Comparison of ENCODE assay signal across 15 cellular contexts in genomic region chr1:44617703-44618029, GRCh38. TPM values are rescaled to one million over a fixed set of nuclear protein-coding genes. Genes with fewer than 3 reads are reported as not detected.
A peak's percentile ranks its signal among the peaks of the same experiment; 100 is the strongest.
DNase-seq lines count a peak whose midpoint lies in the region; ATAC-seq, FAIRE-seq and TF ChIP-seq lines count a peak whose summit lies in the region.
"Had no signal": no experiment of that assay in that cellular context is flagged by ENCODE, and none has a peak within 500 bp of the region (broad histone marks: within the 10 kb centered on the region; RNA-seq: fewer than 3 reads in every experiment).

No MANE protein-coding gene starts in this region.

- no CpG with 5 or more reads among the region's 1 CpG for WGBS in mammary epithelial cell (ENCODE audit: low coverage, missing lambda C conversion rate)

- BruUV-seq in mammary epithelial cell (replicated peaks; lab: Mats Ljungman, UMichigan) = no TSS peak

- ATAC-seq in sciatic nerve (no peak), GM18870 (IDR thresholded peaks at IDR 0.05; ENCODE audit: unreplicated experiment) (no peak)

- no peaks in the 10 kb centered on the region for H3K27me3 Mint-ChIP-seq in activated CD4-positive, alpha-beta memory T cell treated with anti-CD3 and anti-CD28 coated beads for 36 hours

- no peak overlapping the region for H3K4me3 Mint-ChIP-seq in activated CD4-positive, alpha-beta memory T cell treated with anti-CD3 and anti-CD28 coated beads for 36 hours

- H4K20me1 ChIP-seq in mammary epithelial cell (ENCODE audit: insufficient read depth, low read length) = no peaks in the 10 kb centered on the region
- H4K20me1 ChIP-seq in keratinocyte (ENCODE audit: control insufficient read depth, extremely low read depth, insufficient read depth, low read length) = no peaks in the 10 kb centered on the region

- H3K36me3 ChIP-seq in HEK293 (ENCODE audit: control insufficient read depth in 2 of 2, insufficient read depth in 1 of 2, low read length in 2 of 2) = no peaks in the 10 kb centered on the region
- no peaks in the 10 kb centered on the region for H3K36me3 ChIP-seq in mammary epithelial cell (ENCODE audit: insufficient read depth, low read length)
- no peaks in the 10 kb centered on the region for H3K36me3 ChIP-seq in keratinocyte (ENCODE audit: control insufficient read depth in 2 of 2, extremely low read depth in 1 of 2, insufficient read depth in 2 of 2, low read length in 2 of 2)
- H3K36me3 ChIP-seq: heart right ventricle, SJCRH30, tibial artery had no signal

- no peak overlapping the region for H3K27ac Mint-ChIP-seq in activated CD4-positive, alpha-beta memory T cell treated with anti-CD3 and anti-CD28 coated beads for 36 hours

- TF ChIP-seq CTCF in HEK293 (tag by site-specific recombination; IDR thresholded peaks at IDR 0.05) (no peak), mammary epithelial cell (conservative IDR thresholded peaks at IDR 0.05 in 1 of 2, IDR thresholded peaks at IDR 0.05 in 1 of 2; ENCODE audit: extremely low read depth in 1 of 2, insufficient read depth in 1 of 2, low read depth in 1 of 2, low read length in 2 of 2) (no peak), keratinocyte (optimal IDR thresholded peaks at IDR 0.05 in 1 of 3, IDR thresholded peaks at IDR 0.05 in 1 of 3, conservative IDR thresholded peaks at IDR 0.05 in 1 of 3; ENCODE audit: extremely low read depth in 1 of 3, insufficient read depth in 2 of 3, low read length in 3 of 3) (no peak)

- peak overlapping the region; percentile 88 for H2AFZ ChIP-seq in mammary epithelial cell (ENCODE audit: low read depth, low read length)
- H2AFZ ChIP-seq in keratinocyte (ENCODE audit: control insufficient read depth, low read length) = peak overlapping the region; percentile 57

- no peaks in the 10 kb centered on the region for H3K9me1 ChIP-seq in keratinocyte (ENCODE audit: control insufficient read depth, extremely low read depth, insufficient read depth, low read length)

- dilution Hi-C loops in mammary epithelial cell (cut with HindIII; ENCODE audit: low sequenced_read_pairs) = no loop called here
- dilution Hi-C loops in keratinocyte (cut with MboI; ENCODE audit: extremely low pct_ligation_motif_present, low sequenced_read_pairs) = no loop called here

- CTCF ChIA-PET in HEK293 (lab: Yijun Ruan, JAX) = interaction anchor here (1.1 to 4.6 kb wide), 3 partner anchors 9 to 34 kb away, joined by 5 to 21 read pairs (median 12); no protein-coding TSS in a partner anchor
- CTCF ChIA-PET in mammary epithelial cell (lab: Charles Lee; ENCODE audit: low non-redundant PET) = no interaction called here
- CTCF ChIA-PET in activated CD4-positive, alpha-beta memory T cell treated with anti-CD3 and anti-CD28 coated beads for 36 hours (lab: Charles Lee) = no interaction called here

- H3K4me3 ChIP-seq in HEK293 (ENCODE audit: low read depth, low read length) (no peak overlapping the region), mammary epithelial cell (replicated peaks in 1 of 3; ENCODE audit: insufficient read depth in 1 of 3, low read depth in 2 of 3, low read length in 3 of 3) (no peak overlapping the region), keratinocyte (ENCODE audit: control insufficient read depth in 2 of 3, extremely low read depth in 1 of 3, insufficient read depth in 2 of 3, low read depth in 1 of 3, low read length in 3 of 3) (peak overlapping the region in 1 of 3 experiments; percentile 55)
- H3K4me3 ChIP-seq: SJCRH30 had no signal

- H3K79me2 ChIP-seq in mammary epithelial cell (ENCODE audit: insufficient read depth, low read length) (no peaks in the 10 kb centered on the region), keratinocyte (ENCODE audit: control insufficient read depth, insufficient read depth, low read length) (no peaks in the 10 kb centered on the region)

- H3K27me3 ChIP-seq in mammary epithelial cell (ENCODE audit: insufficient read depth, low read length) (no peaks in the 10 kb centered on the region), keratinocyte (ENCODE audit: control insufficient read depth, extremely low read depth, insufficient read depth, low read length) (no peaks in the 10 kb centered on the region)
- H3K27me3 ChIP-seq: SJCRH30 had no signal

- DNase-seq in mammary epithelial cell (no peak), keratinocyte (ENCODE audit: low read depth, low spot score) (no peak), substantia nigra (lab: John Stamatoyannopoulos, UW) (no peak), sciatic nerve (ENCODE audit: low spot score) (no peak), Kasumi-1 (lab: John Stamatoyannopoulos, UW) (no peak)
- DNase-seq in activated CD4-positive, alpha-beta memory T cell treated with anti-CD3 and anti-CD28 coated beads for 36 hours = no peak
- DNase-seq: activated gamma-delta T cell treated with Interleukin-2 at 50 U/mL for 16 hours, C1 segment of cervical spinal cord, heart right ventricle, NCI-H1092 treated with DMSO at 0.1 percent for 48 hours, SJCRH30, tibial artery had no signal

- no peak for FAIRE-seq in keratinocyte (lab: Jason Lieb, UNC)
- FAIRE-seq: HepG2 had no signal

- H3K9me3 Mint-ChIP-seq in activated CD4-positive, alpha-beta memory T cell treated with anti-CD3 and anti-CD28 coated beads for 36 hours = no peaks in the 10 kb centered on the region

- POLR2A ChIA-PET in HEK293 (lab: Yijun Ruan, JAX) = interaction anchor here (2.9 kb wide), 1 partner anchor 15 kb away, joined by 27 read pairs; no protein-coding TSS in a partner anchor
- POLR2A ChIA-PET in activated CD4-positive, alpha-beta memory T cell treated with anti-CD3 and anti-CD28 coated beads for 36 hours (lab: Charles Lee) = no interaction called here

- H3K36me3 Mint-ChIP-seq in activated CD4-positive, alpha-beta memory T cell treated with anti-CD3 and anti-CD28 coated beads for 36 hours = no peaks in the 10 kb centered on the region

- H3K9ac ChIP-seq in mammary epithelial cell (ENCODE audit: insufficient read depth, low read length) = no peak overlapping the region
- H3K9ac ChIP-seq in keratinocyte (ENCODE audit: control insufficient read depth, extremely low read depth, insufficient read depth, low read length) = peak overlapping the region; percentile 18

- H3K9me3 ChIP-seq in HEK293 (ENCODE audit: control insufficient read depth, insufficient read depth, low read depth, low read length) (no peaks in the 10 kb centered on the region), mammary epithelial cell (replicated peaks; ENCODE audit: insufficient read depth, low read length) (no peaks in the 10 kb centered on the region), keratinocyte (ENCODE audit: control insufficient read depth, low read depth, low read length) (no peaks in the 10 kb centered on the region)
- H3K9me3 ChIP-seq: heart right ventricle, SJCRH30, tibial artery had no signal

- intact Hi-C loops in mammary epithelial cell (cut with micrococcal nuclease) = loop anchor here (1.0 kb wide), 1 partner anchor 14 kb away; no protein-coding TSS in a partner anchor
- intact Hi-C loops in activated CD4-positive, alpha-beta memory T cell treated with anti-CD3 and anti-CD28 coated beads for 36 hours (cut with micrococcal nuclease) = no loop called here
- intact Hi-C loops in sciatic nerve (cut with DNase I) = no loop called here

- in situ Hi-C loops in mammary epithelial cell (cut with MboI; ENCODE audit: low sequenced_read_pairs in 2 of 2) = no loop called here

- H3K4me1 ChIP-seq in HEK293 (ENCODE audit: control insufficient read depth, insufficient read depth, low read length) (peaks cover 10% of the 10 kb centered on the region), mammary epithelial cell (ENCODE audit: insufficient read depth, low read length) (peaks cover 12% of the 10 kb centered on the region), keratinocyte (ENCODE audit: control insufficient read depth, extremely low read depth, insufficient read depth, low read length) (peaks cover 15% of the 10 kb centered on the region)

- H3K4me2 ChIP-seq in mammary epithelial cell (ENCODE audit: insufficient read depth, low read depth, low read length) = peak overlapping the region; percentile 92
- peak overlapping the region; percentile 74 for H3K4me2 ChIP-seq in keratinocyte (ENCODE audit: control insufficient read depth, extremely low read depth, insufficient read depth, low read depth, low read length)

- H3K4me1 Mint-ChIP-seq in activated CD4-positive, alpha-beta memory T cell treated with anti-CD3 and anti-CD28 coated beads for 36 hours (ENCODE audit: low read depth) = no peaks in the 10 kb centered on the region

- no peak overlapping the region for H3K27ac ChIP-seq in HEK293 (ENCODE audit: extremely low read depth, low read depth, low read length)
- no peak overlapping the region for H3K27ac ChIP-seq in mammary epithelial cell (ENCODE audit: insufficient read depth, low read depth, low read length)
- H3K27ac ChIP-seq in keratinocyte (ENCODE audit: control insufficient read depth, insufficient read depth, low read length) = no peak overlapping the region
- H3K27ac ChIP-seq in substantia nigra (ENCODE audit: low read depth, low read length, poor library complexity, severe bottlenecking) = peak overlapping the region; percentile 69
- H3K27ac ChIP-seq: heart right ventricle, SJCRH30, tibial artery had no signal

RNA-seq across cellular contexts. Expression of gene TMEM53, which starts 56.6 kb away (rescaled TPM):
- total RNA-seq in mammary epithelial cell (1 to 10 TPM; 9.3 to 9.7 TPM), sciatic nerve (12.5 TPM)
- polyA plus RNA-seq in mammary epithelial cell (13.0 TPM), keratinocyte (5.6 to 11.4 TPM (median 10.6 TPM) in 3 replicates)
- polyA minus RNA-seq in mammary epithelial cell (2.2 TPM), keratinocyte (9.3 to 15.1 TPM (median 10.0 TPM) in 3 replicates)
- polyA plus RNA-seq in keratinocyte (2011; ENCODE audit: low read depth) = 0.87 TPM
- polyA plus RNA-seq in keratinocyte (2011; cell fraction: cytosol; rRNA removed) = 6.2 and 10.6 TPM in 2 replicates
- polyA plus RNA-seq in keratinocyte (2011; cell fraction: nucleus; rRNA removed) = 5.6 and 9.3 TPM in 2 replicates
- polyA plus RNA-seq in keratinocyte (2012; ENCODE audit: low replicate concordance) = 6.7 and 10.8 TPM in 2 replicates
- polyA minus RNA-seq in keratinocyte (2011; cell fraction: cytosol; rRNA and poly(A)+ RNA removed) = 19.2 TPM
- polyA minus RNA-seq in keratinocyte (2011; cell fraction: nucleus; rRNA and poly(A)+ RNA removed) = 4.6 and 6.6 TPM in 2 replicates
- total RNA-seq in activated CD4-positive, alpha-beta memory T cell treated with anti-CD3 and anti-CD28 coated beads for 36 hours = 1 to 10 TPM; 5.1 to 6.5 TPM

RNA-seq across cellular contexts. Expression of gene ARMH1, which starts 56.8 kb away (rescaled TPM):
- total RNA-seq in mammary epithelial cell (1 to 10 TPM in 1 of 2 donors, not detected in 1; 1.5 TPM), sciatic nerve (3.9 TPM)
- polyA plus RNA-seq in mammary epithelial cell (0.51 TPM), keratinocyte (0.19 to 1.5 TPM (median 0.22 TPM) in 3 replicates)
- polyA minus RNA-seq in mammary epithelial cell (not detected), keratinocyte (not detected in 3 replicates)
- polyA plus RNA-seq in keratinocyte (2011; ENCODE audit: low read depth) = 0.56 TPM
- polyA plus RNA-seq in keratinocyte (2011; cell fraction: cytosol; rRNA removed) = 0.18 and 0.19 TPM in 2 replicates
- 5.0 and 9.1 TPM in 2 replicates for polyA plus RNA-seq in keratinocyte (2011; cell fraction: nucleus; rRNA removed)
- polyA plus RNA-seq in keratinocyte (2012; ENCODE audit: low replicate concordance) = 0.28 and 0.33 TPM in 2 replicates
- not detected for polyA minus RNA-seq in keratinocyte (2011; cell fraction: cytosol; rRNA and poly(A)+ RNA removed)
- polyA minus RNA-seq in keratinocyte (2011; cell fraction: nucleus; rRNA and poly(A)+ RNA removed) = 0.85 TPM in 1 of 2 replicates, not detected in the other
- 100 to 1,000 TPM; 134 to 141 TPM for total RNA-seq in activated CD4-positive, alpha-beta memory T cell treated with anti-CD3 and anti-CD28 coated beads for 36 hours
- total RNA-seq: HepG2, SJCRH30 had no signal

Comparison
In these comparisons a context has a peak if more than half of its experiments do, and no peak if none do; other contexts are left out.
1. RNA of gene ARMH1, which starts 56.8 kb away (total RNA-seq): 134 to 141 TPM in activated CD4-positive, alpha-beta memory T cell treated with anti-CD3 and anti-CD28 coated beads for 36 hours; 3.9 TPM in sciatic nerve (single experiment) and 1.5 TPM in mammary epithelial cell; every median in the first group is over 10 times any median in the second.